In the genomic region with DNA sequence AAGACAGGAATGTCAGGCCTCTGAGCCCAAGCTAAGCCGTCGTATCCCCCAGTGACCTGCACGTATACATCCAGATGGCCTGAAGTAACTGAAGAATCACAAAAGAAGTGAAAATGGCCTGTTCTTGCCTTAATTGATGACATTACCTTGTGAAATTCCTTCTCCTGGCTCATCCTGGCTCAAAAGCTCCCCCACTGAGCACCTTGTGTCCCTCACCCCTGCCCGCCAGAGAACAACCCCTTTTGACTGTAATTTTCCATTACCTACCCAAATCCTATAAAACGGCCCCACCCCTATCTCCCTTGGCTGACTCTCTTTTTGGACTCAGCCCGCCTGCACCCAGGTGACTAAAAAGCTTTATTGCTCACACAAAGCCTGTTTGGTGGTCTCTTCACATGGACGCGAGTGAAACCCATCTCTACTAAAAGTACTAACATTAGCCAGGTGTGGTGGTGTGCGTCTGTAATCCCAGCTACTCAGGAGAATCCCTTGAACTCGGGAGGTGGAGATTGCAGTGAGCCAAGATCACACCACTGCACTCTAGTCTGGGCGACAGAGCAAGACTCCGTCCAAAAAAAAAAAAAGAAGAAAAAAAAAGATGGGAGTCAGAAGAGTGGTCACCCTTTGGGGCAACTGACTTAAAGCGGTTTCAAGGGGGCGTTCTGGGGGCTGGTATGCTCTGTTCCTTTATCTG, we compare ENCODE assay signal across 9 cellular contexts. TPM values are rescaled to one million over a fixed set of nuclear protein-coding genes. Genes with fewer than 3 reads are reported as not detected.
"Had no signal": no experiment of that assay in that cellular context is flagged by ENCODE, and none has a peak within 500 bp of the region (broad histone marks: within the 10 kb centered on the region; RNA-seq: fewer than 3 reads in every experiment).

No MANE protein-coding gene starts in this region.

RNA-seq across cellular contexts. Expression of a gene that starts 16.3 kb away (rescaled TPM):
- total RNA-seq: HepG2, HT1080, IMR-90, PC-9, Peyer's patch, Right ventricle myocardium inferior, SJCRH30 had no signal
- polyA plus RNA-seq: IMR-90 had no signal

RNA-seq across cellular contexts. Expression of a gene that starts 25.3 kb away (rescaled TPM):
- total RNA-seq: HepG2, HT1080, IMR-90, M059J, PC-9, Right ventricle myocardium inferior, RPMI7951, SJCRH30 had no signal
- polyA plus RNA-seq: HepG2, IMR-90 had no signal
